ENCODE assay signal across 8 cellular contexts in genomic region chr11:64846998-64847666, GRCh38. TPM values are rescaled to one million over a fixed set of nuclear protein-coding genes. Genes with fewer than 3 reads are reported as not detected.
DNase-seq lines count a peak whose midpoint lies in the region; ATAC-seq and TF ChIP-seq lines count a peak whose summit lies in the region.

No MANE protein-coding gene starts in this region.

- H3K36me3 ChIP-seq in BJ (ENCODE audit: control insufficient read depth, insufficient read depth, low read length) (no peaks in the 10 kb centered on the region), kidney epithelial cell (ENCODE audit: control insufficient read depth, insufficient read depth, low read length) (no peaks in the 10 kb centered on the region)

- POLR2A ChIA-PET in BJ (lab: Charles Lee): no interaction called here

- H3K36me3 Mint-ChIP-seq in HFFc6 (ENCODE audit: low read depth): peaks cover 4% of the 10 kb centered on the region; the same call in 1 of the 2 replicates

- no peak for ATAC-seq in HG03095 (IDR thresholded peaks at IDR 0.05; ENCODE audit: unreplicated experiment)

- H3K27me3 ChIP-seq in BJ (ENCODE audit: control insufficient read depth, insufficient read depth, low read length): no peaks in the 10 kb centered on the region
- H3K27me3 ChIP-seq in kidney epithelial cell (ENCODE audit: control insufficient read depth, insufficient read depth, low read length): no peaks in the 10 kb centered on the region

- H3K27me3 Mint-ChIP-seq in HFFc6 (ENCODE audit: insufficient read depth): peaks cover 17% of the 10 kb centered on the region

- TF ChIP-seq CTCF in BJ (IDR thresholded peaks at IDR 0.05; ENCODE audit: insufficient read depth, low read depth, low read length): peak; percentile 96
- TF ChIP-seq CTCF in HFFc6 (IDR thresholded peaks at IDR 0.05): peak; percentile 99
- TF ChIP-seq CTCF in kidney epithelial cell (IDR thresholded peaks at IDR 0.05; ENCODE audit: insufficient read depth, low read length, poor library complexity, severe bottlenecking): peak; percentile 96

- no peak overlapping the region for H3K4me3 ChIP-seq in BJ (ENCODE audit: low read depth, low read length)
- no peak overlapping the region for H3K4me3 ChIP-seq in kidney epithelial cell (ENCODE audit: low read depth, low read length)

- CTCF ChIA-PET in BJ (lab: Yijun Ruan, JAX): interaction anchor here (0.6 to 29.2 kb wide), 25 partner anchors 9 to 271 kb away, joined by 3 to 797 read pairs (median 4); partner anchors contain the start of genes ARL2, BATF2, EHD1 and MEN1

- no peak overlapping the region for H3K4me3 Mint-ChIP-seq in HFFc6

- H3K27ac Mint-ChIP-seq in HFFc6: peak overlapping the region; percentile 71

- no peaks in the 10 kb centered on the region for H3K9me3 Mint-ChIP-seq in HFFc6

- H3K27ac ChIP-seq in caudate nucleus (ENCODE audit: low read depth, low read length): no peak overlapping the region

- DNase-seq in BJ (ENCODE audit: low read depth) (no peak), HFFc6 (peak; percentile 79), NCI-H510A (lab: John Stamatoyannopoulos, UW) (peak; percentile 89), caudate nucleus (lab: John Stamatoyannopoulos, UW) (peak; percentile 10 to 93 (median 77)), kidney epithelial cell (ENCODE audit: low read depth) (no peak)
- peak; percentile 87 for DNase-seq in activated CD4-positive, alpha-beta T cell treated with anti-CD3 and anti-CD28 coated beads for 1 hour
- peak; percentile 89 to 95 (median 93) for DNase-seq in stimulated activated CD4-positive, alpha-beta T cell treated with anti-CD3 and anti-CD28 coated beads, Interleukin-1b, Interleukin-23, amount 100 ng/mL, for 24 hours (ENCODE audit: low read depth in 4 of 4, low spot score in 1 of 4)

- peaks cover 45% of the 10 kb centered on the region for H3K4me1 Mint-ChIP-seq in HFFc6 (ENCODE audit: low read depth)

RNA-seq across cellular contexts. Expression of gene CDC42BPG, which starts 2.7 kb away (rescaled TPM):
- 0.01 and 0.02 TPM in 2 replicates for polyA plus RNA-seq in BJ (2011; rRNA removed)
- polyA minus RNA-seq in BJ (2011; rRNA and poly(A)+ RNA removed): not detected in 2 replicates
- under 1 TPM in 5 of 6 experiments, not detected in 1; 0.02 to 0.21 (median 0.05) TPM for total RNA-seq in HFFc6 (2021; fragmentation: NEBNext Ultra II Directional; extraction: Animal tissue kit (Norgen Biotek cat#: 25700))
- total RNA-seq in kidney epithelial cell: 10.7 and 12.8 TPM in 2 replicates

RNA-seq across cellular contexts. Expression of gene EHD1, which starts 31.3 kb away (rescaled TPM):
- polyA plus RNA-seq in BJ (2011; rRNA removed): 95.3 and 191 TPM in 2 replicates
- 145 and 165 TPM in 2 replicates for polyA minus RNA-seq in BJ (2011; rRNA and poly(A)+ RNA removed)
- total RNA-seq in HFFc6 (2021; fragmentation: NEBNext Ultra II Directional; extraction: Animal tissue kit (Norgen Biotek cat#: 25700)): 100 to 1,000 TPM; 189 to 227 (median 197) TPM
- total RNA-seq in kidney epithelial cell: 87.7 and 100 TPM in 2 replicates

RNA-seq across cellular contexts. Expression of gene MEN1, which starts 36.8 kb away (rescaled TPM):
- 14.4 and 27.8 TPM in 2 replicates for polyA plus RNA-seq in BJ (2011; rRNA removed)
- 13.4 and 15.4 TPM in 2 replicates for polyA minus RNA-seq in BJ (2011; rRNA and poly(A)+ RNA removed)
- 10 to 100 TPM; 23.9 to 35.5 (median 26.9) TPM for total RNA-seq in HFFc6 (2021; fragmentation: NEBNext Ultra II Directional; extraction: Animal tissue kit (Norgen Biotek cat#: 25700))
- 24.6 and 28.5 TPM in 2 replicates for total RNA-seq in kidney epithelial cell

RNA-seq across cellular contexts. Expression of gene MAP4K2, which starts 44.1 kb away (rescaled TPM):
- polyA plus RNA-seq in BJ (2011; rRNA removed): 9.4 and 22.4 TPM in 2 replicates
- 13.1 and 13.5 TPM in 2 replicates for polyA minus RNA-seq in BJ (2011; rRNA and poly(A)+ RNA removed)
- total RNA-seq in HFFc6 (2021; fragmentation: NEBNext Ultra II Directional; extraction: Animal tissue kit (Norgen Biotek cat#: 25700)): 10 to 100 TPM; 18.0 to 21.6 (median 20.9) TPM
- total RNA-seq in kidney epithelial cell: 33.2 and 40.6 TPM in 2 replicates

Comparison
In these comparisons a context has a peak if more than half of its experiments do, and no peak if none do; other contexts are left out.
1. DNase-seq: peak in HFFc6 (single experiment), NCI-H510A (single experiment), activated CD4-positive, alpha-beta T cell treated with anti-CD3 and anti-CD28 coated beads for 1 hour (single experiment), caudate nucleus (61 of 61) and stimulated activated CD4-positive, alpha-beta T cell treated with anti-CD3 and anti-CD28 coated beads, Interleukin-1b, Interleukin-23, amount 100 ng/mL, for 24 hours (4 of 4); none in BJ (single experiment) and kidney epithelial cell (single experiment).
2. Peak in every context shown above with its lines, with median percentiles within 50 percentile points of each other: CTCF ChIP-seq.